Comparison of ENCODE assay signal across 8 cellular contexts in the genomic region with DNA sequence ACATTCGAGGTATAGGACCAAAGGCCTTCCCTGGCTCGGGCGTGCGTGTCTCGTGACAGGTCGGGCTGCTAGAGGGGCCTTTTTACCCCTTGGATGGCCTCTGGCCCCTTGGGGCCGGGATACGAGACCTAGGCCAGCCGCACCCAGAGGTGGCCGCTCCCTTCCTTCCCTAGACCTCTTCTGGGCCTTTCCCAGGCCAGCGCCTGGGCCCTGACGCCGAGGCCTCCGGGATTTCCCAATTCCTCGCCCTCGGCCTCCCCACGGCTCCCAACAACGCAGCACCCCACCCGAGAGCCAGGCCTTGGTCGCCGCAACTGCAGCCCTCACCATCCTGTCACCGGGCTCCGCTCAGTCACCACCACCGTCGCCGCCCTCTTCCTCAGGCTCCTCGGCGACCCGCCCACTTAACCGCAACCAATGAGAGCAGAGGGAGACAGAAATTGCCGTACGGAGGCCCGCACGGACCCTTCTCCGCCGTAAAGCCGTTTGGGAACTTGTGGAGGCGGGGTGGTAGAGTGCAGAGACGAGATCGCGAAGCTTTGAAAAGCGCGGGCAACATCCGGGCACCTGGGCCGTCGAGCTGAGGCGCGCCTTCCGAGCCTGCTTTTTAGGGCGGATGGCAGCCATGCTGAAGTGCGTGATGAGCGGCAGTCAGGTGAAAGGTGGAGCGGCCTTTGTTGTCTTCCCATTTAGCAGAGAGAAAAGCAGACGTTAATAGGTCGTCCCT. TPM values are rescaled to one million over a fixed set of nuclear protein-coding genes. Genes with fewer than 3 reads are reported as not detected.
A peak's percentile ranks its signal among the peaks of the same experiment; 100 is the strongest.
DNase-seq lines count a peak whose midpoint lies in the region; ATAC-seq and TF ChIP-seq lines count a peak whose summit lies in the region.

A gene (plus strand): TSS at position 610 of the 727 bp plus-strand sequence. CDS start 7 bp downstream, at position 617.
A gene (minus strand): TSS at position 390 of the 727 bp plus-strand sequence. CDS start 60 bp downstream, at position 330.

- peak; percentile 99 for DNase-seq in EH (ENCODE audit: low read depth)
- DNase-seq in GOT3 (lab: John Stamatoyannopoulos, UW) = peak; percentile 80
- DNase-seq in LHCN-M2 (ENCODE audit: low read depth) = peak; percentile 98
- DNase-seq in RPMI7951 (ENCODE audit: low read depth) = peak; percentile 98
- peak; percentile 99 for DNase-seq in fibroblast of lung (ENCODE audit: low read depth in 2 of 2)
- DNase-seq in naive thymus-derived CD4-positive, alpha-beta T cell = peak; percentile 91 to 100 (median 99)

- POLR2A ChIA-PET in naive thymus-derived CD4-positive, alpha-beta T cell (lab: Charles Lee) = interaction anchor here (0.6 to 3.4 kb wide), 15 partner anchors 10 to 195 kb away, joined by 3 to 52 read pairs (median 3); a partner anchor contains a TSS

- H3K9me3 Mint-ChIP-seq in activated T-helper 17 cell treated with anti-CD3 and anti-CD28 coated beads, Interleukin-2, amount 50 U/mL, for 72 hours = peaks cover 4% of the 10 kb centered on the region
- H3K9me3 Mint-ChIP-seq in naive thymus-derived CD4-positive, alpha-beta T cell = peaks cover 0 to 6% (median 0%) of the 10 kb centered on the region in 11 donors
- no peaks in the 10 kb centered on the region for H3K9me3 Mint-ChIP-seq in stimulated activated memory B cell treated with anti-CD40 and anti-IgM and Interleukin-4, amounts not matched to agents 10 μg/mL and 1 μg/mL and 100 μg/mL, for 72 hours

- H3K36me3 Mint-ChIP-seq in activated T-helper 17 cell treated with anti-CD3 and anti-CD28 coated beads, Interleukin-2, amount 50 U/mL, for 72 hours (ENCODE audit: low read depth) = peaks cover 56% of the 10 kb centered on the region
- H3K36me3 Mint-ChIP-seq in naive thymus-derived CD4-positive, alpha-beta T cell = peaks cover 0 to 13% (median 0%) of the 10 kb centered on the region in 5 donors
- H3K36me3 Mint-ChIP-seq in stimulated activated memory B cell treated with anti-CD40 and anti-IgM and Interleukin-4, amounts not matched to agents 10 μg/mL and 1 μg/mL and 100 μg/mL, for 72 hours = peaks cover 6% of the 10 kb centered on the region

- peak within 1 kb of the TSS; percentile 98 for H3K27ac Mint-ChIP-seq in activated T-helper 17 cell treated with anti-CD3 and anti-CD28 coated beads, Interleukin-2, amount 50 U/mL, for 72 hours
- peak within 1 kb of the TSS; percentile 93 to 100 (median 97) for H3K27ac Mint-ChIP-seq in naive thymus-derived CD4-positive, alpha-beta T cell
- peak within 1 kb of the TSS; percentile 87 for H3K27ac Mint-ChIP-seq in stimulated activated memory B cell treated with anti-CD40 and anti-IgM and Interleukin-4, amounts not matched to agents 10 μg/mL and 1 μg/mL and 100 μg/mL, for 72 hours

- H3K27me3 ChIP-seq in fibroblast of lung (ENCODE audit: control insufficient read depth, insufficient read depth, low read length) = no peaks in the 10 kb centered on the region
- no peaks in the 10 kb centered on the region for H3K27me3 ChIP-seq in naive thymus-derived CD4-positive, alpha-beta T cell (ENCODE audit: control insufficient read depth in 2 of 2, insufficient read depth in 2 of 2, low read length in 2 of 2)

- peak within 1 kb of the TSS; percentile 85 for H3K27ac ChIP-seq in fibroblast of lung (ENCODE audit: insufficient read depth, low read length)
- H3K27ac ChIP-seq in naive thymus-derived CD4-positive, alpha-beta T cell (ENCODE audit: low read depth, low read length) = peak within 1 kb of the TSS; percentile 89

- peaks cover 9% of the 10 kb centered on the region for H3K4me1 Mint-ChIP-seq in activated T-helper 17 cell treated with anti-CD3 and anti-CD28 coated beads, Interleukin-2, amount 50 U/mL, for 72 hours
- peaks cover 22 to 52% (median 39%) of the 10 kb centered on the region in 7 donors for H3K4me1 Mint-ChIP-seq in naive thymus-derived CD4-positive, alpha-beta T cell
- peaks cover 28% of the 10 kb centered on the region for H3K4me1 Mint-ChIP-seq in stimulated activated memory B cell treated with anti-CD40 and anti-IgM and Interleukin-4, amounts not matched to agents 10 μg/mL and 1 μg/mL and 100 μg/mL, for 72 hours

- H3K27me3 Mint-ChIP-seq in activated T-helper 17 cell treated with anti-CD3 and anti-CD28 coated beads, Interleukin-2, amount 50 U/mL, for 72 hours = no peaks in the 10 kb centered on the region
- peaks cover 0 to 3% (median 0%) of the 10 kb centered on the region in 5 donors for H3K27me3 Mint-ChIP-seq in naive thymus-derived CD4-positive, alpha-beta T cell
- H3K27me3 Mint-ChIP-seq in stimulated activated memory B cell treated with anti-CD40 and anti-IgM and Interleukin-4, amounts not matched to agents 10 μg/mL and 1 μg/mL and 100 μg/mL, for 72 hours = no peaks in the 10 kb centered on the region

- no peaks in the 10 kb centered on the region for H4K20me1 ChIP-seq in fibroblast of lung (ENCODE audit: control insufficient read depth, extremely low read depth, insufficient read depth, low read length)

- no peaks in the 10 kb centered on the region for H3K9me3 ChIP-seq in fibroblast of lung (ENCODE audit: control insufficient read depth, insufficient read depth, low read depth, low read length)
- no peaks in the 10 kb centered on the region for H3K9me3 ChIP-seq in naive thymus-derived CD4-positive, alpha-beta T cell (ENCODE audit: control insufficient read depth in 2 of 3, low read length in 3 of 3)

- H3K9ac ChIP-seq in fibroblast of lung (ENCODE audit: insufficient read depth, low read length) = peak within 1 kb of the TSS; percentile 87

- peak within 1 kb of the TSS; percentile 39 for H2AFZ ChIP-seq in fibroblast of lung (ENCODE audit: low read length)

- peaks cover 2% of the 10 kb centered on the region for H3K4me1 ChIP-seq in fibroblast of lung (ENCODE audit: control insufficient read depth, extremely low read depth, insufficient read depth, low read length)
- peaks cover 20 to 22% of the 10 kb centered on the region in 2 donors for H3K4me1 ChIP-seq in naive thymus-derived CD4-positive, alpha-beta T cell (ENCODE audit: control insufficient read depth in 2 of 2, insufficient read depth in 2 of 2, low read length in 2 of 2)

- peak within 1 kb of the TSS; percentile 51 to 98 (median 84) for H3K4me3 ChIP-seq in fibroblast of lung (replicated peaks in 1 of 4; ENCODE audit: control extremely low read depth in 1 of 4, insufficient read depth in 1 of 4, low read depth in 3 of 4, low read length in 4 of 4)
- H3K4me3 ChIP-seq in naive thymus-derived CD4-positive, alpha-beta T cell (ENCODE audit: low read length) = peak within 1 kb of the TSS; percentile 86

- no peak for TF ChIP-seq CTCF in fibroblast of lung (conservative IDR thresholded peaks at IDR 0.05 in 1 of 2, IDR thresholded peaks at IDR 0.05 in 1 of 2; ENCODE audit: low read depth in 1 of 2, low read length in 2 of 2)

- peak; percentile 97 for ATAC-seq in activated T-helper 17 cell treated with anti-CD3 and anti-CD28 coated beads, Interleukin-2, amount 50 U/mL, for 72 hours (replicated peaks)
- ATAC-seq in naive thymus-derived CD4-positive, alpha-beta T cell = peak; percentile 98
- peak; percentile 99 for ATAC-seq in stimulated activated memory B cell treated with anti-CD40 and anti-IgM and Interleukin-4, amounts not matched to agents 10 μg/mL and 1 μg/mL and 100 μg/mL, for 72 hours

- intact Hi-C loops in naive thymus-derived CD4-positive, alpha-beta T cell (cut with micrococcal nuclease) = loop anchor here (1.0 to 5.0 kb wide), 12 partner anchors 34 to 1095 kb away; a partner anchor contains a TSS

- no peaks in the 10 kb centered on the region for H3K36me3 ChIP-seq in fibroblast of lung (ENCODE audit: control insufficient read depth, insufficient read depth, low read length)
- H3K36me3 ChIP-seq in naive thymus-derived CD4-positive, alpha-beta T cell (ENCODE audit: control insufficient read depth in 2 of 3, insufficient read depth in 3 of 3, low read length in 3 of 3) = peaks cover 0 to 4% (median 0%) of the 10 kb centered on the region in 3 experiments

- peak within 1 kb of the TSS; percentile 75 for H3K4me2 ChIP-seq in fibroblast of lung (ENCODE audit: extremely low read depth, insufficient read depth, low read length)

- peak within 1 kb of the TSS; percentile 93 for H3K4me3 Mint-ChIP-seq in activated T-helper 17 cell treated with anti-CD3 and anti-CD28 coated beads, Interleukin-2, amount 50 U/mL, for 72 hours
- H3K4me3 Mint-ChIP-seq in naive thymus-derived CD4-positive, alpha-beta T cell = peak within 1 kb of the TSS; percentile 88 to 100 (median 97)
- peak within 1 kb of the TSS; percentile 90 for H3K4me3 Mint-ChIP-seq in stimulated activated memory B cell treated with anti-CD40 and anti-IgM and Interleukin-4, amounts not matched to agents 10 μg/mL and 1 μg/mL and 100 μg/mL, for 72 hours

- peaks cover 41% of the 10 kb centered on the region for H3K79me2 ChIP-seq in fibroblast of lung (ENCODE audit: control insufficient read depth, insufficient read depth, low read length)

- CTCF ChIA-PET in naive thymus-derived CD4-positive, alpha-beta T cell (lab: Charles Lee) = interaction anchor here (0.7 to 4.3 kb wide), 4 partner anchors 33 to 100 kb away, joined by 6 to 20 read pairs (median 7); a partner anchor contains a TSS

RNA-seq across cellular contexts. Expression of the first gene that starts in this region (rescaled TPM):
- 1.0 and 1.5 TPM in 2 replicates for total RNA-seq in LHCN-M2 (2014; rRNA removed)
- 0.38 TPM for polyA plus RNA-seq in LHCN-M2 (2012)
- 0.39 and 0.60 TPM in 2 replicates for total RNA-seq in RPMI7951 (2014; rRNA removed; shearing (Covaris generic))
- total RNA-seq in activated T-helper 17 cell treated with anti-CD3 and anti-CD28 coated beads, Interleukin-2, amount 50 U/mL, for 72 hours = 1 to 10 TPM; 1.5 to 2.5 TPM
- 0.50 and 0.77 TPM in 2 replicates for total RNA-seq in fibroblast of lung
- 0.40 and 0.53 TPM in 2 replicates for polyA plus RNA-seq in fibroblast of lung
- 0.25 and 0.30 TPM in 2 replicates for polyA plus RNA-seq in fibroblast of lung (2012)
- polyA minus RNA-seq in fibroblast of lung (ENCODE audit: low replicate concordance) = not detected in 2 replicates
- total RNA-seq in naive thymus-derived CD4-positive, alpha-beta T cell = 1 to 10 TPM in 4 of 5 experiments, under 1 TPM in 1; 0.60 to 2.9 (median 1.1) TPM
- polyA plus RNA-seq in naive thymus-derived CD4-positive, alpha-beta T cell = under 1 TPM; 0.53 to 0.98 TPM

RNA-seq across cellular contexts. Expression of the second gene that starts in this region (rescaled TPM):
- total RNA-seq in LHCN-M2 (2014; rRNA removed) (77.5 and 82.8 TPM in 2 replicates), fibroblast of lung (44.7 and 52.2 TPM in 2 replicates)
- polyA plus RNA-seq in LHCN-M2 (2012) = 113 TPM
- 91.6 and 106 TPM in 2 replicates for total RNA-seq in RPMI7951 (2014; rRNA removed; shearing (Covaris generic))
- 100 to 1,000 TPM; 103 to 125 TPM for total RNA-seq in activated T-helper 17 cell treated with anti-CD3 and anti-CD28 coated beads, Interleukin-2, amount 50 U/mL, for 72 hours
- 172 and 210 TPM in 2 replicates for polyA plus RNA-seq in fibroblast of lung
- 119 and 139 TPM in 2 replicates for polyA plus RNA-seq in fibroblast of lung (2012)
- 20.7 and 25.0 TPM in 2 replicates for polyA minus RNA-seq in fibroblast of lung (ENCODE audit: low replicate concordance)
- 100 to 1,000 TPM in 3 of 5 experiments, 10 to 100 TPM in 2; 78.5 to 131 (median 115) TPM for total RNA-seq in naive thymus-derived CD4-positive, alpha-beta T cell
- 100 to 1,000 TPM; 134 to 158 TPM for polyA plus RNA-seq in naive thymus-derived CD4-positive, alpha-beta T cell

Comparison
In these comparisons a context has a peak if more than half of its experiments do, and no peak if none do; other contexts are left out.
1. Peak in every context shown above with its lines: DNase-seq, ATAC-seq, H3K4me3 ChIP-seq and H3K27ac ChIP-seq.